In genomic region chr19:31068268-31068667, GRCh38 we compare ENCODE assay signal across 9 cellular contexts.
"Had no signal": no experiment of that assay in that cellular context is flagged by ENCODE, and none has a peak within 500 bp of the region (broad histone marks: within the 10 kb centered on the region; RNA-seq: fewer than 3 reads in every experiment).

No MANE protein-coding gene starts in this region.

- H3K27me3 Mint-ChIP-seq: IgD-negative memory B cell had no signal

- H3K9me3 Mint-ChIP-seq: HFFc6 had no signal

- H3K4me1 Mint-ChIP-seq: IgD-negative memory B cell had no signal

- FAIRE-seq: H54, HepG2 had no signal

- ATAC-seq: HepG2 had no signal

- H3K27ac Mint-ChIP-seq: H9, HFFc6, IgD-negative memory B cell had no signal

- H3K36me3 Mint-ChIP-seq: IgD-negative memory B cell had no signal

- DNase-seq: GOT3, H9, HCEC 1CT, HFFc6, KG1 had no signal

- H3K27ac ChIP-seq: HL-60 had no signal

- H3K4me3 Mint-ChIP-seq: H9, HFFc6 had no signal
